Comparison of ENCODE assay signal across 8 cellular contexts in the genomic region with DNA sequence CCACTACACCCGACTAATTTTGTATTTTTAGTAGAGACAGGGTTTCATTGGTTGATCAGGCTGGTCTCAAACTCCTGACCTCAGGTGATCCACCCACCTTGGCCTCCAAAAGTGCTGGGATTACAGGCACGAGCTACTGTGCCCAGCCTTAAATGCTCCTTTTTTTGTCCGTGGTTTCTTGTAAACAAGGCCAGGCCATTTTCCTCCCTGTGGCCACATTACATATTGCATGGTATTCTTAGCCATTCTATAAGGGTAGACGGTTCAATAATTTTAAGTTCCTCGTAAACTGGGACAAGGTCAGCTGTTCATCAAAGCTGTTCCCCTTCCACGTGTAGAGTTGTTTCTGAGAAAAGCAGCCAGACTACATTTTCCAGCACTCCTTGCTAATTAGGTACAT. TPM values are rescaled to one million over a fixed set of nuclear protein-coding genes. Genes with fewer than 3 reads are reported as not detected.
DNase-seq lines count a peak whose midpoint lies in the region; ATAC-seq, FAIRE-seq and TF ChIP-seq lines count a peak whose summit lies in the region.
"Had no signal": no experiment of that assay in that cellular context is flagged by ENCODE, and none has a peak within 500 bp of the region (broad histone marks: within the 10 kb centered on the region; RNA-seq: fewer than 3 reads in every experiment).

No MANE protein-coding gene starts in this region.

- H3K36me3 ChIP-seq in Loucy (ENCODE audit: insufficient read depth, low read length) (no peaks in the 10 kb centered on the region), osteoblast (ENCODE audit: insufficient read depth, low read length) (no peaks in the 10 kb centered on the region)

- H3F3A ChIP-seq in Loucy (ENCODE audit: low read depth), result no peaks in the 10 kb centered on the region

- peak; percentile 37 for DNase-seq in GM03348 (ENCODE audit: low spot score)
- peak; percentile 53 to 55 for DNase-seq in cardiac fibroblast (ENCODE audit: low read depth in 2 of 2)
- DNase-seq in osteoblast (ENCODE audit: insufficient read length, low spot score, missing footprints), result no peak
- no peak for DNase-seq in HTR-8/SVneo (ENCODE audit: insufficient read length, low spot score)
- no peak for DNase-seq in stimulated activated CD4-positive, alpha-beta T cell treated with anti-CD3 and anti-CD28 coated beads, Interleukin-4, amount 100 ng/mL, for 1 hour

- H3K9me3 ChIP-seq in Loucy (ENCODE audit: insufficient read depth, low read depth, low read length) (no peaks in the 10 kb centered on the region), osteoblast (ENCODE audit: low read depth, low read length) (no peaks in the 10 kb centered on the region)

- H3K4me1 ChIP-seq in Loucy (ENCODE audit: insufficient read depth, low read length, poor library complexity, severe bottlenecking) (peaks cover 11% of the 10 kb centered on the region), osteoblast (ENCODE audit: insufficient read depth, low read length) (peaks cover 5% of the 10 kb centered on the region)

- no peaks in the 10 kb centered on the region for H3K79me2 ChIP-seq in Loucy (ENCODE audit: insufficient read depth, low read length)
- no peaks in the 10 kb centered on the region for H3K79me2 ChIP-seq in osteoblast (ENCODE audit: insufficient read depth, low read length)

- ATAC-seq in HG02870 (IDR thresholded peaks at IDR 0.05; ENCODE audit: unreplicated experiment), result no peak

- no peak overlapping the region for H3K9ac ChIP-seq in Loucy (ENCODE audit: low read depth, low read length, poor library complexity, severe bottlenecking)

- H3K27me3 ChIP-seq in Loucy (ENCODE audit: insufficient read depth, low read length, poor library complexity, severe bottlenecking), result no peaks in the 10 kb centered on the region
- no peaks in the 10 kb centered on the region for H3K27me3 ChIP-seq in osteoblast (ENCODE audit: insufficient read depth, low read length)

- H3K4me3 ChIP-seq in Loucy (ENCODE audit: low read length, poor library complexity, severe bottlenecking), result no peak overlapping the region
- no peak overlapping the region for H3K4me3 ChIP-seq in cardiac fibroblast (replicated peaks in 1 of 2; ENCODE audit: low read depth in 2 of 2, low read length in 2 of 2)
- no peak overlapping the region for H3K4me3 ChIP-seq in osteoblast (ENCODE audit: insufficient read depth, low read length)

- TF ChIP-seq CTCF in Loucy (conservative IDR thresholded peaks at IDR 0.05; ENCODE audit: low read length) (peak; percentile 30; the same call in 1 of the 2 replicates), cardiac fibroblast (IDR thresholded peaks at IDR 0.05; ENCODE audit: low read depth, low read length) (peak; percentile 46), osteoblast (IDR thresholded peaks at IDR 0.05; ENCODE audit: extremely low read depth, low read depth, low read length) (peak; percentile 44)

- FAIRE-seq in HTR-8/SVneo (lab: Jason Lieb, UNC), result no peak

- no peak overlapping the region for H3K27ac ChIP-seq in osteoblast (ENCODE audit: low read depth, low read length)

- no peaks in the 10 kb centered on the region for H3K9me2 ChIP-seq in Loucy (replicated peaks; ENCODE audit: low read depth, low read length)

- no peak overlapping the region for H3K4me2 ChIP-seq in Loucy (ENCODE audit: low read depth, low read length, poor library complexity, severe bottlenecking)
- H3K4me2 ChIP-seq in osteoblast (ENCODE audit: insufficient read depth, low read length), result no peak overlapping the region

- H4K20me1 ChIP-seq in Loucy (ENCODE audit: insufficient read depth, low read length, poor library complexity, severe bottlenecking) (no peaks in the 10 kb centered on the region), osteoblast (ENCODE audit: insufficient read depth, low read length) (no peaks in the 10 kb centered on the region)

- no peak overlapping the region for H2AFZ ChIP-seq in Loucy (ENCODE audit: low read length)
- H2AFZ ChIP-seq in osteoblast (ENCODE audit: low read length), result no peak overlapping the region

RNA-seq across cellular contexts. Expression of a gene that starts 10.3 kb away (rescaled TPM):
- total RNA-seq in osteoblast, result 29.5 and 30.0 TPM in 2 replicates

RNA-seq across cellular contexts. Expression of a gene that starts 38.4 kb away (rescaled TPM):
- total RNA-seq in osteoblast, result under 0.01 TPM in 1 of 2 replicates, not detected in the other
- total RNA-seq: T-helper 2 cell treated with Interferon-gamma antibody and Interleukin-4, amounts not matched to agents 100 ng/mL and 5 ng/mL, for 36 hours had no signal

Comparison
In these comparisons a context has a peak if more than half of its experiments do, and no peak if none do; other contexts are left out.
1. DNase-seq: peak in GM03348 (single experiment) and cardiac fibroblast (2 of 2); none in osteoblast (single experiment), HTR-8/SVneo (single experiment) and stimulated activated CD4-positive, alpha-beta T cell treated with anti-CD3 and anti-CD28 coated beads, Interleukin-4, amount 100 ng/mL, for 1 hour (single experiment).
2. Peak in every context shown above with its lines, with median percentiles within 50 percentile points of each other: CTCF ChIP-seq.